ENCODE assay signal across 24 cellular contexts in the genomic region with DNA sequence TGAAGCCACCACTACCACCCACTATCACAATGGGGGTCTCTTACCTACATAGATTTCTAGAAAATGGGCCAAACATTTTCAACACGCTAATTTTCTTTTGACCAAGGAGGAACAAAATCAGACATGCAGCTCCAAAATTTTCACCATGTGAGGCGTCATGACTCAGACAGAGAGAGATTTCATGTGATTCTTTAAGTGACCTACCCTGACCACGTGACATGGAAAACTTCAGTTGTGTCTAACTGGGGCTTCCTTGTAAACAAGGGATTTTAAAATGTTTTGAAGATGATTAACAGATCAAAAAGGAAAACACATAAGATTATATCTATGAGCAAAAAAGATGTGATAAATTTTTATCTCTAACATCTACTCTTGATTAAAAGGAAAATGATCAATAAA.
DNase-seq lines count a peak whose midpoint lies in the region; ATAC-seq, FAIRE-seq and TF ChIP-seq lines count a peak whose summit lies in the region.
"Had no signal": no experiment of that assay in that cellular context is flagged by ENCODE, and none has a peak within 500 bp of the region (broad histone marks: within the 10 kb centered on the region; RNA-seq: fewer than 3 reads in every experiment).

No MANE protein-coding gene starts in this region.

- no peaks in the 10 kb centered on the region for H3K4me1 ChIP-seq in HepG2 (ENCODE audit: insufficient read depth, low read length)
- H3K4me1 ChIP-seq in right lobe of liver, result no peaks in the 10 kb centered on the region
- H3K4me1 ChIP-seq in SJCRH30, result no peaks in the 10 kb centered on the region
- H3K4me1 ChIP-seq in mesendoderm (ENCODE audit: control insufficient read depth, low read depth, low read length), result no peaks in the 10 kb centered on the region
- H3K4me1 ChIP-seq: BE2C; BLaER1 treated with 17β-estradiol and CSF1 and Interleukin-3, amounts not matched to agents 10 nM and 100 nM had no signal

- in situ Hi-C loops in HepG2 (cut with HindIII; ENCODE audit: extremely low pct_ligation_motif_present, low pct_unique_long_range_greater_than_20kb), result no loop called here

- H3K36me3 ChIP-seq in HepG2 (replicated peaks in 1 of 2; ENCODE audit: control insufficient read depth in 1 of 2, insufficient read depth in 2 of 2, low read length in 2 of 2) (no peaks in the 10 kb centered on the region), right lobe of liver (no peaks in the 10 kb centered on the region), SJCRH30 (no peaks in the 10 kb centered on the region), mesendoderm (ENCODE audit: control insufficient read depth, insufficient read depth, low read length) (no peaks in the 10 kb centered on the region)
- H3K36me3 ChIP-seq: BE2C; BLaER1 treated with 17β-estradiol and CSF1 and Interleukin-3, amounts not matched to agents 10 nM and 100 nM had no signal

- intact Hi-C loops in HepG2 (cut with micrococcal nuclease; ENCODE audit: unreplicated experiment), result no loop called here
- intact Hi-C loops in right lobe of liver (cut with DNase I), result no loop called here

- H2BK15ac ChIP-seq in mesendoderm (replicated peaks; ENCODE audit: low read depth), result no peak overlapping the region

- no peak overlapping the region for H2AK5ac ChIP-seq in mesendoderm (ENCODE audit: low read length)

- no peak overlapping the region for H3K4ac ChIP-seq in mesendoderm (ENCODE audit: low read depth, low read length)

- WGBS in HepG2 (ENCODE audit: low lambda C conversion rate), result 34% methylated on average over 3 of the region's 3 CpGs
- WGBS in right lobe of liver (ENCODE audit: insufficient coverage, low coverage, low lambda C conversion rate, missing lambda C conversion rate), result 37% methylated on average over 3 of the region's 3 CpGs
- no CpG with 5 or more reads among the region's 3 CpGs for WGBS in mesendoderm (ENCODE audit: extremely low coverage, insufficient coverage, low lambda C conversion rate)

- H3K4me2 ChIP-seq in HepG2 (ENCODE audit: low read depth, low read length) (no peak overlapping the region), mesendoderm (ENCODE audit: low read length) (no peak overlapping the region)
- H3K4me2 ChIP-seq: BLaER1 treated with 17β-estradiol and CSF1 and Interleukin-3, amounts not matched to agents 10 nM and 100 nM; GM23338 had no signal

- ATAC-seq in HepG2, result no peak
- ATAC-seq in right lobe of liver, result no peak
- ATAC-seq: GM23338, HCT116 had no signal

- no peak overlapping the region for H4K8ac ChIP-seq in mesendoderm (ENCODE audit: low read depth, low read length)

- TF ChIP-seq POLR2A in HepG2 (IDR thresholded peaks at IDR 0.05; ENCODE audit: insufficient read depth in 1 of 2, low read depth in 2 of 2, low read length in 2 of 2) (no peak), right lobe of liver (IDR thresholded peaks at IDR 0.05) (no peak)

- H2BK120ac ChIP-seq in mesendoderm (ENCODE audit: low read depth, low read length), result no peak overlapping the region

- H3K9ac ChIP-seq in HepG2 (ENCODE audit: insufficient read depth, low read depth, low read length), result no peak overlapping the region
- no peak overlapping the region for H3K9ac ChIP-seq in mesendoderm (ENCODE audit: low read length)
- H3K9ac ChIP-seq: BLaER1 treated with 17β-estradiol and CSF1 and Interleukin-3, amounts not matched to agents 10 nM and 100 nM had no signal

- H3K9me3 ChIP-seq in HepG2 (ENCODE audit: low read length), result no peaks in the 10 kb centered on the region
- no peaks in the 10 kb centered on the region for H3K9me3 ChIP-seq in right lobe of liver
- H3K9me3 ChIP-seq in SJCRH30 (replicated peaks), result no peaks in the 10 kb centered on the region
- H3K9me3 ChIP-seq: BE2C; BLaER1 treated with 17β-estradiol and CSF1 and Interleukin-3, amounts not matched to agents 10 nM and 100 nM had no signal

- H3K79me2 ChIP-seq in HepG2 (ENCODE audit: insufficient read depth, low read length), result no peaks in the 10 kb centered on the region
- no peaks in the 10 kb centered on the region for H3K79me2 ChIP-seq in mesendoderm (ENCODE audit: control insufficient read depth, insufficient read depth, low read length)

- H3K56ac ChIP-seq in mesendoderm (ENCODE audit: low read length), result no peak overlapping the region

- no peak for TF ChIP-seq RAD21 in HepG2 (CRISPR knock-in tag; IDR thresholded peaks at IDR 0.05)

- no peak overlapping the region for H2AFZ ChIP-seq in HepG2 (ENCODE audit: low read length)
- H2AFZ ChIP-seq: GM23338 had no signal

- H3K27me3 ChIP-seq in HepG2 (ENCODE audit: control insufficient read depth in 1 of 2, insufficient read depth in 2 of 2, low read length in 2 of 2) (peaks cover 2 to 30% of the 10 kb centered on the region in 2 experiments; a peak in 4 of 5 replicates), right lobe of liver (no peaks in the 10 kb centered on the region), SJCRH30 (peaks cover 7% of the 10 kb centered on the region; the same call in 1 of the 2 replicates), mesendoderm (ENCODE audit: insufficient read depth, low read length, poor library complexity) (no peaks in the 10 kb centered on the region)
- H3K27me3 ChIP-seq: BE2C; BLaER1 treated with 17β-estradiol and CSF1 and Interleukin-3, amounts not matched to agents 10 nM and 100 nM had no signal

- H3K27ac ChIP-seq in HepG2 (ENCODE audit: extremely low read length, insufficient read depth, low read length) (no peak overlapping the region), right lobe of liver (no peak overlapping the region), SJCRH30 (no peak overlapping the region), mesendoderm (ENCODE audit: low read depth, low read length) (no peak overlapping the region)
- H3K27ac ChIP-seq: 22Rv1; BLaER1 treated with 17β-estradiol and CSF1 and Interleukin-3, amounts not matched to agents 10 nM and 100 nM had no signal

- no peak overlapping the region for H3K18ac ChIP-seq in mesendoderm (ENCODE audit: low read length)

- H2BK5ac ChIP-seq in mesendoderm (ENCODE audit: low read length), result no peak overlapping the region

- BruUV-seq in HepG2 (replicated peaks; lab: Mats Ljungman, UMichigan), result no TSS peak

- no peaks in the 10 kb centered on the region for H4K20me1 ChIP-seq in HepG2 (ENCODE audit: insufficient read depth, low read length)
- H4K20me1 ChIP-seq: BLaER1 treated with 17β-estradiol and CSF1 and Interleukin-3, amounts not matched to agents 10 nM and 100 nM had no signal

- TF ChIP-seq EP300 in HepG2 (IDR thresholded peaks at IDR 0.05; ENCODE audit: low read depth in 2 of 2, low read length in 2 of 2) (no peak), HepG2 (CRISPR knock-in tag; IDR thresholded peaks at IDR 0.05; ENCODE audit: borderline replicate concordance) (no peak)

- H3K4me3 ChIP-seq in HepG2 (replicated peaks in 1 of 3; ENCODE audit: insufficient read depth in 1 of 3, low read depth in 2 of 3, low read length in 3 of 3), result no peak overlapping the region
- H3K4me3 ChIP-seq in right lobe of liver, result no peak overlapping the region
- H3K4me3 ChIP-seq in SJCRH30, result no peak overlapping the region
- no peak overlapping the region for H3K4me3 ChIP-seq in mesendoderm (ENCODE audit: low read length)
- H3K4me3 ChIP-seq: BLaER1 treated with 17β-estradiol and CSF1 and Interleukin-3, amounts not matched to agents 10 nM and 100 nM; GM23338 had no signal

- TF ChIP-seq CTCF in HepG2 (CRISPR knock-in tag; IDR thresholded peaks at IDR 0.05) (no peak), right lobe of liver (IDR thresholded peaks at IDR 0.05) (no peak)

- H3K79me1 ChIP-seq in mesendoderm (ENCODE audit: low read length), result no peaks in the 10 kb centered on the region

- CTCF ChIA-PET in HepG2 (lab: Yijun Ruan, JAX; ENCODE audit: low intra/inter-chr PET ratio, low total read pairs), result no interaction called here

- DNase-seq in HepG2 (ENCODE audit: low spot score) (no peak), right lobe of liver (no peak), RPMI7951 (ENCODE audit: low read depth) (peak; percentile 22), foreskin melanocyte (peak; percentile 55), activated gamma-delta T cell (lab: John Stamatoyannopoulos, UW) (no peak), SJCRH30 (no peak), nucleus accumbens (lab: John Stamatoyannopoulos, UW) (no peak), mesendoderm (no peak)
- DNase-seq: AML-193; BE2C; CD4-positive, alpha-beta T cell; CD8-positive, alpha-beta memory T cell; DMS 273 treated with DMSO at 0.1 percent for 48 hours; DMS79; EL; GF-D8; H9 had no signal

- FAIRE-seq in HepG2 (lab: Jason Lieb, UNC), result no peak
- FAIRE-seq: A204.1, D721Med, GM12891 had no signal

- POLR2A ChIA-PET in HepG2 (lab: Yijun Ruan, JAX), result no interaction called here

- no peak overlapping the region for H4K5ac ChIP-seq in mesendoderm (ENCODE audit: low read length)

- no peak overlapping the region for H3K23ac ChIP-seq in mesendoderm (ENCODE audit: low read length)

TF ChIP-seq in HepG2, 621 proteins besides CTCF, POLR2A, EP300 and RAD21 (continues in another document):
- TF ChIP-seq GTF2F1 (IDR thresholded peaks at IDR 0.05; ENCODE audit: low read length), result no peak
- no peak for TF ChIP-seq HES4 (CRISPR knock-in tag; IDR thresholded peaks at IDR 0.05; ENCODE audit: borderline replicate concordance)
- TF ChIP-seq RAD51 (IDR thresholded peaks at IDR 0.05; ENCODE audit: borderline replicate concordance), result peak; percentile 55; the same call in 1 of the 2 replicates
- TF ChIP-seq, protein P1, sequence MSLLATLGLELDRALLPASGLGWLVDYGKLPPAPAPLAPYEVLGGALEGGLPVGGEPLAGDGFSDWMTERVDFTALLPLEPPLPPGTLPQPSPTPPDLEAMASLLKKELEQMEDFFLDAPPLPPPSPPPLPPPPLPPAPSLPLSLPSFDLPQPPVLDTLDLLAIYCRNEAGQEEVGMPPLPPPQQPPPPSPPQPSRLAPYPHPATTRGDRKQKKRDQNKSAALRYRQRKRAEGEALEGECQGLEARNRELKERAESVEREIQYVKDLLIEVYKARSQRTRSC (CRISPR knock-in tag; IDR thresholded peaks at IDR 0.05; ENCODE audit: low read depth), result no peak
- TF ChIP-seq, protein P2, sequence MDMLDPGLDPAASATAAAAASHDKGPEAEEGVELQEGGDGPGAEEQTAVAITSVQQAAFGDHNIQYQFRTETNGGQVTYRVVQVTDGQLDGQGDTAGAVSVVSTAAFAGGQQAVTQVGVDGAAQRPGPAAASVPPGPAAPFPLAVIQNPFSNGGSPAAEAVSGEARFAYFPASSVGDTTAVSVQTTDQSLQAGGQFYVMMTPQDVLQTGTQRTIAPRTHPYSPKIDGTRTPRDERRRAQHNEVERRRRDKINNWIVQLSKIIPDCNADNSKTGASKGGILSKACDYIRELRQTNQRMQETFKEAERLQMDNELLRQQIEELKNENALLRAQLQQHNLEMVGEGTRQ (IDR thresholded peaks at IDR 0.05; ENCODE audit: low read depth, low read length), result 0 out of 2 replicates have a peak, but pooled peaks have one; percentile 24
- TF ChIP-seq, protein P2 (CRISPR knock-in tag; IDR thresholded peaks at IDR 0.05; ENCODE audit: borderline replicate concordance), result no peak

Comparison
In these comparisons a context has a peak if more than half of its experiments do, and no peak if none do; other contexts are left out.
1. DNase-seq: peak in RPMI7951 (single experiment) and foreskin melanocyte (single experiment); none in HepG2 (single experiment), right lobe of liver (0 of 3), activated gamma-delta T cell (single experiment), SJCRH30 (0 of 2), nucleus accumbens (0 of 56) and mesendoderm (single experiment).